ENCODE assay signal across 2 cellular contexts in the genomic region with DNA sequence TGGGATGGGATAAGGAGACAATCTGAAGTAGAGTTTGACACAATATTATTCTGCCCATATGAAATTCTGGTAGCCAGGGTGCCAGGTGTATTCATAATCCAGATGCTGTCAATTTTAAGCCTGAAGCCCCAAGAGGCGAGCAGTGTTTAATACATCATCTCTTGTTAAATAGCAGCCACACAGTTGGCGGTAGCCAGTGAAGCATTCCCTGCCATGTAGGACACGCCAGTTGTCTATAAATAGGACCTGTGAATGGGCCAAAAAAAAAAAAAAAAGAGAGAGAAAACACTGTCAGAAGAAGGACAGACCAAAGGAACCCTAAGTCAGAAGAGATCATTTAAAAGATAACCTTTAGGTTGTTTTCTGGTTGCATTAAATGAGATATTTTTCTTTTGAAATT. TPM values are rescaled to one million over a fixed set of nuclear protein-coding genes. Genes with fewer than 3 reads are reported as not detected.
"Had no signal": no experiment of that assay in that cellular context is flagged by ENCODE, and none has a peak within 500 bp of the region (broad histone marks: within the 10 kb centered on the region; RNA-seq: fewer than 3 reads in every experiment).

No MANE protein-coding gene starts in this region.

RNA-seq across cellular contexts. Expression of a gene that starts 33.0 kb away (rescaled TPM):
- total RNA-seq: kidney epithelial cell, lower lobe of right lung had no signal
